Comparison of ENCODE assay signal across 25 cellular contexts in genomic region chr15:70192041-70192440, GRCh38.
"Had no signal": no experiment of that assay in that cellular context is flagged by ENCODE, and none has a peak within 500 bp of the region (broad histone marks: within the 10 kb centered on the region; RNA-seq: fewer than 3 reads in every experiment).

No MANE protein-coding gene starts in this region.

- H3K4me3 Mint-ChIP-seq: dendritic cell treated with granulocyte-macrophage colony-stimulating factor and Interleukin-4, amounts not matched to agents 40 ng/mL and 50 ng/mL, for 4 days; immature natural killer cell; naive thymus-derived CD8-positive, alpha-beta T cell; nephron progenitor cell; stimulated activated naive CD8-positive, alpha-beta T cell treated with anti-CD3 and anti-CD28 coated beads, Interleukin-15, amount 100 ng/mL, for 72 hours had no signal

- H3K27me3 ChIP-seq: ovary, thyroid gland, vagina had no signal

- H3K27ac ChIP-seq: esophagus squamous epithelium, left ventricle myocardium inferior, lower lobe of right lung, ovary, psoas muscle, thyroid gland, vagina had no signal

- H3K36me3 ChIP-seq: esophagus squamous epithelium, left ventricle myocardium inferior, lower lobe of right lung, ovary, thyroid gland, vagina had no signal

- H3K4me3 ChIP-seq: esophagus squamous epithelium, left ventricle myocardium inferior, lower lobe of right lung, ovary, psoas muscle, thyroid gland, vagina had no signal

- H3K27ac Mint-ChIP-seq: dendritic cell treated with granulocyte-macrophage colony-stimulating factor and Interleukin-4, amounts not matched to agents 40 ng/mL and 50 ng/mL, for 4 days; immature natural killer cell; naive thymus-derived CD8-positive, alpha-beta T cell; nephron progenitor cell had no signal

- H3K9me3 ChIP-seq: lower lobe of right lung, ovary, psoas muscle, thyroid gland, vagina had no signal

- H3K4me1 Mint-ChIP-seq: immature natural killer cell; naive thymus-derived CD8-positive, alpha-beta T cell; stimulated activated naive CD8-positive, alpha-beta T cell treated with anti-CD3 and anti-CD28 coated beads, Interleukin-15, amount 100 ng/mL, for 72 hours had no signal

- ATAC-seq: left colon; lower lobe of right lung; naive thymus-derived CD8-positive, alpha-beta T cell; psoas muscle; right cardiac atrium; stimulated activated naive CD8-positive, alpha-beta T cell treated with anti-CD3 and anti-CD28 coated beads, Interleukin-15, amount 100 ng/mL, for 72 hours had no signal

- DNase-seq: effector CD8-positive, alpha-beta T cell; erythroblast; esophagus squamous epithelium; foreskin melanocyte; hypothalamus; immature natural killer cell; kidney glomerular epithelial cell; left ventricle myocardium inferior; lower lobe of right lung; naive thymus-derived CD8-positive, alpha-beta T cell; nephron progenitor cell; nucleus accumbens; ovary; posterior cingulate gyrus; psoas muscle; right cardiac atrium; stimulated activated CD4-positive, alpha-beta T cell treated with anti-CD3 and anti-CD28 coated beads, Interleukin-1b, Interleukin-23, amount 100 ng/mL, for 48 hours; stimulated activated CD4-positive, alpha-beta T cell treated with anti-CD3 and anti-CD28 coated beads, Interleukin-4, amount 100 ng/mL, for 1 hour; stimulated activated CD8-positive, alpha-beta memory T cell treated with anti-CD3 and anti-CD28 coated beads, Interleukin-4, amount 100 ng/mL, for 48 hours; stimulated activated naive CD4-positive, alpha-beta T cell; stimulated activated naive CD8-positive, alpha-beta T cell treated with anti-CD3 and anti-CD28 coated beads, Interleukin-15, amount 100 ng/mL, for 72 hours; thyroid gland had no signal
